Comparison of ENCODE assay signal across 1 cellular context in the genomic region with DNA sequence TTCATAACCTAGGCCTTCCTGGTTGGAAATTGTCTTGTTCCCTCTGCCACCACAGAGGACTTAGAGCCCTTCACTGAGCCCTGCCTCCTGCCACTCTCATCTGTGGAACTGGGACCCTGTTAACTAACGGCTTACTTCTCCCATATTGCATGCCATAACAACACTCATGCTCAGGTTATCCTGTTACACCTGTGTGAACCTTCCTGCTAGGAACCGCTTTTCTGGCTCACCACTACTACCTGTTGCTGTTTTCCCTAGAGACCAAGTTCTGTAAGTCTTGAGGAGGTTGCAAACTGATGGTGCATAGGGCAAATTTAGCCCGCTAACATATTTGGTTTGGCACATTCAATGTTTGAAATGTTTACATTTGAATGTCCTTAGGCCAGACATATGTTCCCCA.
TF ChIP-seq lines count a peak whose summit lies in the region.

No MANE protein-coding gene starts in this region.

TF ChIP-seq in HEK293, 187 proteins besides CTCF, POLR2A, EP300 and RAD21 (continued from another document):
- TF ChIP-seq SCRT1 (tag by site-specific recombination; IDR thresholded peaks at IDR 0.05; ENCODE audit: borderline replicate concordance) (peak; percentile 85), SCRT2 (tag by site-specific recombination; IDR thresholded peaks at IDR 0.05) (peak; percentile 96)
